In the genomic region with DNA sequence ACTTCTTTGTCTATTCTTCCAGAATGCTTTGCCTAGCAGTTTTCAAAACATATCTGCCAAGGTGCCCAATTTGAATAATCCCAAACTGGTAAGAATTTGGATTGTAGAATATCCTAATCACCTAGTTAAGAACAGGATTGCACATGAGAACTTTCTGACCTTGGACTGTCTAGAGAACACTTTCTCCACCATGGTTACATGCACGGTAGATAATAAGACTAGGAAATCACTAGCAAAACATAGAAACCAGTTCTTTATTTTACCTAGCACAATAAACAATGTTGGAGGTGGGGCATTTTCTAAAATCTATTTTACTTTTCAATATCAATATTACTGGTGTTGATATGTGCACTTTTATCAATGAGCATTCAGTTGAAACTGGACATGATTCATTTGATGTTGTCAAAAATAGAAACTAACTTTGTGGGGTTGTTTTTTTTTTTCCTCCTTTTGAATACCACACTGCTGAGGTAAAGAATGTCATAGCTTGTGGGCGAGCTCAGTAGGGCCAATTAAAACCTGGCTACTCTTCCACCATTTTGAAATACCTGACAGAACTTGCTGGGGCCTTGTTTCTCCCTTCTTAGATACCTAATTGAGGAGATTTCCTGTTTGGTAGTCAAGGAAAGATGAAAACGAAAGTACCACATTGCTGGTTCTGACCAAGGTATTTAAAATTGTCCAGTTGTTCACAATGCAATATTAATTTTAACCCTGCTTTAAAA, we compare ENCODE assay signal across 1 cellular context.
TF ChIP-seq lines count a peak whose summit lies in the region.

No MANE protein-coding gene starts in this region.

TF ChIP-seq in SK-N-SH, 30 proteins besides CTCF, POLR2A, EP300 and RAD21 (continued from another document):
- TF ChIP-seq, protein P1, sequence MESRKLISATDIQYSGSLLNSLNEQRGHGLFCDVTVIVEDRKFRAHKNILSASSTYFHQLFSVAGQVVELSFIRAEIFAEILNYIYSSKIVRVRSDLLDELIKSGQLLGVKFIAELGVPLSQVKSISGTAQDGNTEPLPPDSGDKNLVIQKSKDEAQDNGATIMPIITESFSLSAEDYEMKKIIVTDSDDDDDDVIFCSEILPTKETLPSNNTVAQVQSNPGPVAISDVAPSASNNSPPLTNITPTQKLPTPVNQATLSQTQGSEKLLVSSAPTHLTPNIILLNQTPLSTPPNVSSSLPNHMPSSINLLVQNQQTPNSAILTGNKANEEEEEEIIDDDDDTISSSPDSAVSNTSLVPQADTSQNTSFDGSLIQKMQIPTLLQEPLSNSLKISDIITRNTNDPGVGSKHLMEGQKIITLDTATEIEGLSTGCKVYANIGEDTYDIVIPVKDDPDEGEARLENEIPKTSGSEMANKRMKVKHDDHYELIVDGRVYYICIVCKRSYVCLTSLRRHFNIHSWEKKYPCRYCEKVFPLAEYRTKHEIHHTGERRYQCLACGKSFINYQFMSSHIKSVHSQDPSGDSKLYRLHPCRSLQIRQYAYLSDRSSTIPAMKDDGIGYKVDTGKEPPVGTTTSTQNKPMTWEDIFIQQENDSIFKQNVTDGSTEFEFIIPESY (IDR thresholded peaks at IDR 0.05; ENCODE audit: borderline replicate concordance, low read depth), result no peak
- TF ChIP-seq, protein P2, sequence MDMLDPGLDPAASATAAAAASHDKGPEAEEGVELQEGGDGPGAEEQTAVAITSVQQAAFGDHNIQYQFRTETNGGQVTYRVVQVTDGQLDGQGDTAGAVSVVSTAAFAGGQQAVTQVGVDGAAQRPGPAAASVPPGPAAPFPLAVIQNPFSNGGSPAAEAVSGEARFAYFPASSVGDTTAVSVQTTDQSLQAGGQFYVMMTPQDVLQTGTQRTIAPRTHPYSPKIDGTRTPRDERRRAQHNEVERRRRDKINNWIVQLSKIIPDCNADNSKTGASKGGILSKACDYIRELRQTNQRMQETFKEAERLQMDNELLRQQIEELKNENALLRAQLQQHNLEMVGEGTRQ (IDR thresholded peaks at IDR 0.05; ENCODE audit: borderline replicate concordance, low read depth, low read length), result no peak
- TF ChIP-seq TEAD4 (IDR thresholded peaks at IDR 0.05; ENCODE audit: borderline replicate concordance, insufficient read depth), result no peak
- no peak for TF ChIP-seq FOXM1 (IDR thresholded peaks at IDR 0.05; ENCODE audit: low read depth)
- TF ChIP-seq, protein P3, sequence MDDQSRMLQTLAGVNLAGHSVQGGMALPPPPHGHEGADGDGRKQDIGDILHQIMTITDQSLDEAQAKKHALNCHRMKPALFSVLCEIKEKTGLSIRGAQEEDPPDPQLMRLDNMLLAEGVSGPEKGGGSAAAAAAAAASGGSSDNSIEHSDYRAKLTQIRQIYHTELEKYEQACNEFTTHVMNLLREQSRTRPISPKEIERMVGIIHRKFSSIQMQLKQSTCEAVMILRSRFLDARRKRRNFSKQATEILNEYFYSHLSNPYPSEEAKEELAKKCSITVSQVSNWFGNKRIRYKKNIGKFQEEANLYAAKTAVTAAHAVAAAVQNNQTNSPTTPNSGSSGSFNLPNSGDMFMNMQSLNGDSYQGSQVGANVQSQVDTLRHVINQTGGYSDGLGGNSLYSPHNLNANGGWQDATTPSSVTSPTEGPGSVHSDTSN (IDR thresholded peaks at IDR 0.05), result no peak
